ENCODE assay signal across 8 cellular contexts in the genomic region with DNA sequence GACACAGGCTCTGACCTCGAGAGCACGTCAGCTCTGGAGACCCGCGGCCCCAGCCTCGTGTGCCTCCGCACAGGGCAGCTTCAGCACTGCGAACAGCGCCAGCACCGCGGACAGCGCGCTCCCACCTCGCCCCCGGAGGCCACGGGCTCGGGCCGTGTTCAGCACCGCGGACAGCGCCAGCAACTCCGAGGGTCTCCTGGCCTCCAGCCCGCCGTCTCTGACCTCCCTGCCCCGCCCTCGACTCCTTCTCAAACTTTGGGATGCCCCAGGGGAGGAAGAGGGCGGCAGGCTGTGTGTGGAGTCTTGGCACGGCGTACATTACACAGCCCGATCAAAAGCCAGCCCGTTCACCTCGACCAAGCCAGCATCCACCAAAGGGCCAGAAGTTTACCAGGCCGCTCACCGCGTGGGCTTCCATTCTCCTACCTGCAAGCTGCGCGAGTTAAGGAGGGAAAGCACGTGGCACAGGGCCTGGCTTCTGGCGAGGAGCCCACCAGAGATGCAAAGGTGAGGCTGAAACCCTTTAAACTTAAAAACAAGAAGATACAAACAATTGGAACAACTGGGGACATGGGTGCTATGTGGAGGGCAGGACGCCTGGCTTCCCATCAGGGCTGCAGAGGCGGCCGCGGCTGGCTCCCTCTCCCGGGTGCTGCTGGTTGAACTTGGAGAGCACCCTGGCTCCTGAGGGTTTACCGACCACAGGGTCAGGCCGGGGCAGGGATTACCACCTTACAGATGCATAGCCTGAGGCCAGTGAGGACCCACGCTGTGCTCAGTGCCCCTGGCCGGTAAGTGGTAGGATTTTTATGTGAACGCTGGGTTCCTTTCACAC. TPM values are rescaled to one million over a fixed set of nuclear protein-coding genes. Genes with fewer than 3 reads are reported as not detected.
DNase-seq lines count a peak whose midpoint lies in the region; ATAC-seq, FAIRE-seq and TF ChIP-seq lines count a peak whose summit lies in the region.

No MANE protein-coding gene starts in this region.

- H3K4me3 Mint-ChIP-seq in astrocyte (ENCODE audit: unreplicated experiment), result no peak overlapping the region
- no peak overlapping the region for H3K4me3 Mint-ChIP-seq in immature natural killer cell

- H4K20me1 ChIP-seq in astrocyte (ENCODE audit: insufficient read depth, low read length), result peaks cover 8% of the 10 kb centered on the region

- H3K4me1 Mint-ChIP-seq in astrocyte (ENCODE audit: low read depth, unreplicated experiment), result no peaks in the 10 kb centered on the region
- H3K4me1 Mint-ChIP-seq in immature natural killer cell, result peaks cover 0 to 2% of the 10 kb centered on the region in 2 donors

- no peaks in the 10 kb centered on the region for H3K36me3 ChIP-seq in astrocyte (ENCODE audit: insufficient read depth, low read length)

- no peak overlapping the region for H3K4me2 ChIP-seq in astrocyte (ENCODE audit: low read length)

- peaks cover 56% of the 10 kb centered on the region for H3K27me3 Mint-ChIP-seq in astrocyte (ENCODE audit: low read depth, unreplicated experiment)
- peaks cover 15 to 29% (median 19%) of the 10 kb centered on the region in 3 donors for H3K27me3 Mint-ChIP-seq in immature natural killer cell (ENCODE audit: low read depth in 3 of 3)

- no peak for FAIRE-seq in D721Med (lab: Jason Lieb, UNC)
- FAIRE-seq in astrocyte (lab: Jason Lieb, UNC), result no peak

- H3K4me1 ChIP-seq in astrocyte (ENCODE audit: insufficient read depth, low read length), result no peaks in the 10 kb centered on the region

- H3K27ac Mint-ChIP-seq in astrocyte (ENCODE audit: unreplicated experiment) (no peak overlapping the region), immature natural killer cell (no peak overlapping the region)

- H3K36me3 Mint-ChIP-seq in astrocyte (ENCODE audit: low read depth, unreplicated experiment) (no peaks in the 10 kb centered on the region), immature natural killer cell (no peaks in the 10 kb centered on the region)

- H3K27me3 ChIP-seq in astrocyte (ENCODE audit: insufficient read depth, low read length), result peaks cover 49% of the 10 kb centered on the region

- TF ChIP-seq CTCF in D721Med (IDR thresholded peaks at IDR 0.05; ENCODE audit: insufficient read depth, missing control alignments) (no peak), astrocyte (IDR thresholded peaks at IDR 0.05; ENCODE audit: insufficient read depth, low read depth, low read length) (no peak)

- H3K79me2 ChIP-seq in astrocyte (ENCODE audit: insufficient read depth, low read length), result no peaks in the 10 kb centered on the region

- no peak overlapping the region for H3K4me3 ChIP-seq in astrocyte (ENCODE audit: insufficient read depth, low read depth, low read length)

- ATAC-seq in GM21576 (IDR thresholded peaks at IDR 0.05; ENCODE audit: unreplicated experiment) (no peak), GM21367 (IDR thresholded peaks at IDR 0.05; ENCODE audit: unreplicated experiment) (no peak)

- no peaks in the 10 kb centered on the region for H3K9me3 ChIP-seq in astrocyte (ENCODE audit: insufficient read depth, low read depth, low read length)

- DNase-seq in D721Med (ENCODE audit: insufficient read length, low spot score) (peak; percentile 25), NCI-H226 (peak; percentile 45), astrocyte (ENCODE audit: low read depth) (peak; percentile 10), immature natural killer cell (peak; percentile 30 to 50 (median 32)), HT-29 (ENCODE audit: low spot score) (no peak)
- DNase-seq in stimulated activated CD8-positive, alpha-beta memory T cell treated with anti-CD3 and anti-CD28 coated beads, Interleukin-7, amount 100 ng/mL, for 24 hours (ENCODE audit: low read depth), result peak; percentile 33

- no peak overlapping the region for H2AFZ ChIP-seq in astrocyte (ENCODE audit: low read depth, low read length)

- H3K9me3 Mint-ChIP-seq in astrocyte (ENCODE audit: unreplicated experiment) (peaks cover 6% of the 10 kb centered on the region), immature natural killer cell (no peaks in the 10 kb centered on the region)

- H3K9ac ChIP-seq in astrocyte (ENCODE audit: low read length), result no peak overlapping the region

- H3K27ac ChIP-seq in astrocyte (ENCODE audit: low read depth, low read length), result no peak overlapping the region

RNA-seq across cellular contexts. Expression of a gene that starts 4.5 kb away (rescaled TPM):
- total RNA-seq in astrocyte, result not detected in 2 replicates
- polyA plus RNA-seq in immature natural killer cell, result not detected
- not detected in 2 replicates for total RNA-seq in HT-29 (2014; rRNA removed; shearing (Covaris generic))
